ENCODE assay signal across 8 cellular contexts in the genomic region with DNA sequence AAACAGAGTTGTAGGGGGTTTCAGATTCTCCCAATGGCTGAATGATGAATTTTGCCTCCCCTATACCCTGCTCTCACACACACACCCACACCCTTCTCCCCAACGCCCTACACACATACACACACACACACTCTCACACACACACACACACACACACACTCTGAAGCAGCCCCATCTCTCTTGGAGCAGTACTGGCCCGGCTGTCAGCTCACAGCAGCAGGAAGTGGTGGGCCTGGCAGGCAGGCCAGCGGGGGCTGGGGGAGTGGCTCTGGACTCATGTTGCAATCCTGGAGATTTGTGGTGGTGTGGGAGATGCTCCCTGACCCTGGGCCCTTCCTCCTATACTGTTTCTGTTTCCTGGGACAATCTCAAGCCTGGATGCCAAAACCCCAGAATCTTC. TPM values are rescaled to one million over a fixed set of nuclear protein-coding genes. Genes with fewer than 3 reads are reported as not detected.
DNase-seq lines count a peak whose midpoint lies in the region; ATAC-seq and TF ChIP-seq lines count a peak whose summit lies in the region.

No MANE protein-coding gene starts in this region.

- H3K27ac ChIP-seq in CD4-positive, alpha-beta T cell (ENCODE audit: low read depth, low read length), result peak overlapping the region; percentile 61

- peaks cover 32% of the 10 kb centered on the region for H3K4me1 ChIP-seq in adipocyte (ENCODE audit: control insufficient read depth, insufficient read depth, low read length)
- H3K4me1 ChIP-seq in mononuclear cell (ENCODE audit: insufficient read depth, low read length), result peaks cover 52% of the 10 kb centered on the region
- H3K4me1 ChIP-seq in HAP-1, result peaks cover 6% of the 10 kb centered on the region; the same call in 1 of the 2 replicates

- H3K9me3 Mint-ChIP-seq in CD4-positive, alpha-beta T cell, result no peaks in the 10 kb centered on the region

- CTCF ChIA-PET in CD4-positive, alpha-beta T cell (lab: Charles Lee), result interaction anchor here (2.3 to 3.1 kb wide), 2 partner anchors 11 to 140 kb away, joined by 7 to 21 read pairs; partner anchors contain the start of gene EIF2D

- H3K27ac Mint-ChIP-seq in CD4-positive, alpha-beta T cell, result peak overlapping the region; percentile 79

- H3K4me1 Mint-ChIP-seq in CD4-positive, alpha-beta T cell (ENCODE audit: low read depth), result peaks cover 58% of the 10 kb centered on the region

- peak overlapping the region; percentile 35 for H3K9ac ChIP-seq in adipocyte (ENCODE audit: low read length)

- H3K4me3 ChIP-seq in adipocyte (ENCODE audit: low read length) (no peak overlapping the region), mononuclear cell (ENCODE audit: low read length) (peak overlapping the region; percentile 5), HAP-1 (no peak overlapping the region)

- intact Hi-C loops in CD4-positive, alpha-beta T cell (cut with DNase I, micrococcal nuclease), result loop anchor here in 1 of 2 experiments (10.0 kb wide), 2 partner anchors 442 to 512 kb away; no protein-coding TSS in a partner anchor

- TF ChIP-seq CTCF in CD4-positive, alpha-beta T cell (IDR thresholded peaks at IDR 0.05), result no peak

- no peaks in the 10 kb centered on the region for H3K27me3 ChIP-seq in CD4-positive, alpha-beta T cell (ENCODE audit: control insufficient read depth, insufficient read depth, low read length)
- H3K27me3 ChIP-seq in adipocyte (replicated peaks; ENCODE audit: control insufficient read depth, insufficient read depth, low read length) (peaks cover 4% of the 10 kb centered on the region), mononuclear cell (ENCODE audit: insufficient read depth, low read length) (no peaks in the 10 kb centered on the region), HAP-1 (ENCODE audit: low read depth) (no peaks in the 10 kb centered on the region)

- DNase-seq in CD4-positive, alpha-beta T cell, result peak in 2 of 10 experiments; percentile 17 to 25
- peak; percentile 97 for DNase-seq in Kasumi-1 (lab: John Stamatoyannopoulos, UW)
- peak; percentile 74 for DNase-seq in adipocyte (ENCODE audit: low read depth)
- DNase-seq in NCI-H526 treated with DMSO at 0.1 percent for 48 hours (lab: John Stamatoyannopoulos, UW), result no peak
- DNase-seq in HAP-1 (ENCODE audit: low spot score in 2 of 2), result no peak
- DNase-seq in SHP77 treated with DMSO at 0.1 percent for 48 hours (lab: John Stamatoyannopoulos, UW), result no peak

- peaks cover 25% of the 10 kb centered on the region for H3K36me3 ChIP-seq in adipocyte (ENCODE audit: control insufficient read depth, insufficient read depth, low read length, severe bottlenecking)
- H3K36me3 ChIP-seq in HAP-1 (replicated peaks), result no peaks in the 10 kb centered on the region

- H3K36me3 Mint-ChIP-seq in CD4-positive, alpha-beta T cell (ENCODE audit: low read depth), result peaks cover 72% of the 10 kb centered on the region

- H3K9me3 ChIP-seq in CD4-positive, alpha-beta T cell (ENCODE audit: control insufficient read depth, low read length), result no peaks in the 10 kb centered on the region
- no peaks in the 10 kb centered on the region for H3K9me3 ChIP-seq in adipocyte (ENCODE audit: control insufficient read depth, low read length)
- no peaks in the 10 kb centered on the region for H3K9me3 ChIP-seq in mononuclear cell (ENCODE audit: low read depth, low read length)
- no peaks in the 10 kb centered on the region for H3K9me3 ChIP-seq in HAP-1

- peak overlapping the region; percentile 88 for H3K4me3 Mint-ChIP-seq in CD4-positive, alpha-beta T cell

- POLR2A ChIA-PET in CD4-positive, alpha-beta T cell (lab: Charles Lee), result interaction anchor here (3.5 kb wide), 1 partner anchor 103 kb away, joined by 11 read pairs; no protein-coding TSS in a partner anchor

- in situ Hi-C loops in HAP-1 (cut with MboI; ENCODE audit: low sequenced_read_pairs), result loop anchor here (10.0 kb wide), 1 partner anchor 442 kb away; no protein-coding TSS in a partner anchor

- ATAC-seq in CD4-positive, alpha-beta T cell (ENCODE audit: poor library complexity), result peak; percentile 9
- ATAC-seq in GM21825 (IDR thresholded peaks at IDR 0.05; ENCODE audit: unreplicated experiment), result no peak

- no peaks in the 10 kb centered on the region for H3K27me3 Mint-ChIP-seq in CD4-positive, alpha-beta T cell

RNA-seq across cellular contexts. Expression of gene IKBKE, which starts 2.2 kb away (rescaled TPM):
- total RNA-seq in CD4-positive, alpha-beta T cell, result 10 to 100 TPM; 27.9 to 29.8 TPM
- 13.1 TPM for total RNA-seq in mononuclear cell

RNA-seq across cellular contexts. Expression of gene RASSF5, which starts 34.9 kb away (rescaled TPM):
- total RNA-seq in CD4-positive, alpha-beta T cell, result 100 to 1,000 TPM; 153 to 156 TPM
- total RNA-seq in mononuclear cell, result 209 TPM

Comparison
In these comparisons a context has a peak if more than half of its experiments do, and no peak if none do; other contexts are left out.
1. DNase-seq: peak in Kasumi-1 (2 of 2) and adipocyte (single experiment); none in NCI-H526 treated with DMSO at 0.1 percent for 48 hours (single experiment), HAP-1 (0 of 2) and SHP77 treated with DMSO at 0.1 percent for 48 hours (single experiment).